20 cellular contexts compared by ENCODE assay signal in genomic region chr3:82224661-82225060, GRCh38.
A peak's percentile ranks its signal among the peaks of the same experiment; 100 is the strongest.
DNase-seq lines count a peak whose midpoint lies in the region; ATAC-seq, FAIRE-seq and TF ChIP-seq lines count a peak whose summit lies in the region.
"Had no signal": no experiment of that assay in that cellular context is flagged by ENCODE, and none has a peak within 500 bp of the region (broad histone marks: within the 10 kb centered on the region; RNA-seq: fewer than 3 reads in every experiment).

No MANE protein-coding gene starts in this region.

- H4K5ac ChIP-seq in mesendoderm (ENCODE audit: low read length), result no peak overlapping the region

- no peak overlapping the region for H2BK5ac ChIP-seq in mesendoderm (ENCODE audit: low read length)

- no peak overlapping the region for H3K18ac ChIP-seq in mesendoderm (ENCODE audit: low read length)

- H3K4me3 ChIP-seq in left ventricle myocardium inferior, result no peak overlapping the region
- no peak overlapping the region for H3K4me3 ChIP-seq in WERI-Rb-1 (ENCODE audit: low read depth, low read length)
- H3K4me3 ChIP-seq in kidney (ENCODE audit: low read length in 2 of 2), result no peak overlapping the region
- no peak overlapping the region for H3K4me3 ChIP-seq in mesendoderm (ENCODE audit: low read length)
- H3K4me3 ChIP-seq: GM23248 had no signal

- H2BK15ac ChIP-seq in mesendoderm (replicated peaks; ENCODE audit: low read depth), result no peak overlapping the region

- H3K79me2 ChIP-seq in mesendoderm (ENCODE audit: control insufficient read depth, insufficient read depth, low read length), result no peaks in the 10 kb centered on the region

- peaks cover 29% of the 10 kb centered on the region for H3K9me3 ChIP-seq in left ventricle myocardium inferior (replicated peaks)
- H3K9me3 ChIP-seq in WERI-Rb-1 (ENCODE audit: severe bottlenecking), result no peaks in the 10 kb centered on the region
- no peaks in the 10 kb centered on the region for H3K9me3 ChIP-seq in kidney (ENCODE audit: control insufficient read depth in 1 of 2, low read length in 2 of 2)

- no CpG with 5 or more reads among the region's 4 CpGs for WGBS in mesendoderm (ENCODE audit: extremely low coverage, insufficient coverage, low lambda C conversion rate)

- no peak overlapping the region for H2BK120ac ChIP-seq in mesendoderm (ENCODE audit: low read depth, low read length)

- no peaks in the 10 kb centered on the region for H3K79me1 ChIP-seq in mesendoderm (ENCODE audit: low read length)

- FAIRE-seq in kidney (lab: Jason Lieb, UNC), result no peak
- FAIRE-seq: G401.6, GM12891, H54, HepG2, HTR-8/SVneo had no signal

- H3K9ac ChIP-seq in kidney (ENCODE audit: low read length in 2 of 2), result no peak overlapping the region
- H3K9ac ChIP-seq in mesendoderm (ENCODE audit: low read length), result no peak overlapping the region
- H3K9ac ChIP-seq: GM23248 had no signal

- no peak for TF ChIP-seq CTCF in left ventricle myocardium inferior (IDR thresholded peaks at IDR 0.05; ENCODE audit: borderline replicate concordance)
- no peak for TF ChIP-seq CTCF in WERI-Rb-1 (IDR thresholded peaks at IDR 0.05; ENCODE audit: low read depth, low read length)
- no peak for TF ChIP-seq CTCF in kidney (IDR thresholded peaks at IDR 0.05; ENCODE audit: borderline replicate concordance, extremely low read depth, insufficient read depth)

- H2AK5ac ChIP-seq in mesendoderm (ENCODE audit: low read length), result no peak overlapping the region

- H3K36me3 ChIP-seq in left ventricle myocardium inferior, result no peaks in the 10 kb centered on the region
- H3K36me3 ChIP-seq in WERI-Rb-1, result no peaks in the 10 kb centered on the region
- no peaks in the 10 kb centered on the region for H3K36me3 ChIP-seq in kidney (ENCODE audit: control insufficient read depth in 1 of 2, insufficient read depth in 2 of 2, low read length in 2 of 2)
- H3K36me3 ChIP-seq in mesendoderm (ENCODE audit: control insufficient read depth, insufficient read depth, low read length), result no peaks in the 10 kb centered on the region

- DNase-seq in Right ventricle myocardium superior (no peak), left ventricle myocardium inferior (no peak), HT1080 (ENCODE audit: low read depth) (peak; percentile 14), WERI-Rb-1 (peak; percentile 73), kidney (no peak), mesendoderm (no peak)
- DNase-seq in stimulated activated CD4-positive, alpha-beta T cell treated with anti-CD3 and anti-CD28 coated beads, Interleukin-4, amount 100 ng/mL, for 1 hour, result no peak
- DNase-seq: ACHN; C1 segment of cervical spinal cord; Calu3; CD4-positive, alpha-beta T cell; DMS153; DMS79 treated with DMSO at 0.1 percent for 48 hours; EL; GM23248 had no signal

- intact Hi-C loops in Right ventricle myocardium superior (cut with DNase I) (no loop called here), left ventricle myocardium inferior (cut with micrococcal nuclease) (no loop called here), kidney (cut with DNase I) (no loop called here)

- no peaks in the 10 kb centered on the region for H3K27me3 ChIP-seq in left ventricle myocardium inferior (ENCODE audit: low read depth)
- H3K27me3 ChIP-seq in WERI-Rb-1 (ENCODE audit: insufficient read depth, low read depth, severe bottlenecking), result no peaks in the 10 kb centered on the region
- no peaks in the 10 kb centered on the region for H3K27me3 ChIP-seq in mesendoderm (ENCODE audit: insufficient read depth, low read length, poor library complexity)

- no peak overlapping the region for H3K27ac ChIP-seq in left ventricle myocardium inferior (replicated peaks)
- peak overlapping the region; percentile 31; the same call in 1 of the 2 replicates for H3K27ac ChIP-seq in WERI-Rb-1
- no peak overlapping the region for H3K27ac ChIP-seq in kidney (ENCODE audit: low read depth in 2 of 2, low read length in 2 of 2)
- no peak overlapping the region for H3K27ac ChIP-seq in mesendoderm (ENCODE audit: low read depth, low read length)
- H3K27ac ChIP-seq: GM23248 had no signal

- H3K4ac ChIP-seq in mesendoderm (ENCODE audit: low read depth, low read length), result no peak overlapping the region

- ATAC-seq in Right ventricle myocardium superior (ENCODE audit: poor library complexity), result peak; percentile 36
- ATAC-seq: HepG2 had no signal

- no peak overlapping the region for H3K23ac ChIP-seq in mesendoderm (ENCODE audit: low read length)

- no peak overlapping the region for H4K8ac ChIP-seq in mesendoderm (ENCODE audit: low read depth, low read length)

- no peak overlapping the region for H3K56ac ChIP-seq in mesendoderm (ENCODE audit: low read length)

- H3K4me1 ChIP-seq in left ventricle myocardium inferior (no peaks in the 10 kb centered on the region), kidney (ENCODE audit: control insufficient read depth in 1 of 2, insufficient read depth in 1 of 2, low read depth in 1 of 2, low read length in 2 of 2) (no peaks in the 10 kb centered on the region), mesendoderm (ENCODE audit: control insufficient read depth, low read depth, low read length) (no peaks in the 10 kb centered on the region)

- no peak overlapping the region for H3K4me2 ChIP-seq in mesendoderm (ENCODE audit: low read length)

Comparison
In these comparisons a context has a peak if more than half of its experiments do, and no peak if none do; other contexts are left out.
1. DNase-seq: peak in HT1080 (single experiment) and WERI-Rb-1 (single experiment); none in Right ventricle myocardium superior (single experiment), left ventricle myocardium inferior (single experiment), kidney (single experiment), stimulated activated CD4-positive, alpha-beta T cell treated with anti-CD3 and anti-CD28 coated beads, Interleukin-4, amount 100 ng/mL, for 1 hour (single experiment) and mesendoderm (single experiment).